8 cellular contexts compared by ENCODE assay signal in the genomic region with DNA sequence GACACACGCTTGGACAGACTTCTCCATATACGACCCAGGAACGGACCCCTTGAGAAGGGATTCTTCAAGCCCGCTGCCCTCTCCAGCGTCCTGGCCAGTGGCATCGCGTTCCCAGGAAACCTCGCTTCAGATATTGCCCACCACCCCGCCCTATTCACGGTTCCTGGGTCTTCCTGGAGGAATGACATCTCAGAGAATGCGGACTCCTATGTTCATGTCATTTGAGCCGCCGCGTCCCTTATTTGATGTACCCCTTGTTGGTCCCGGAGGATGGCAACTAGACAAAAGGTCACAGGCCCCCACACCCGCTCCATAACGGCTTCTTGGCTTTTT. TPM values are rescaled to one million over a fixed set of nuclear protein-coding genes. Genes with fewer than 3 reads are reported as not detected.
DNase-seq lines count a peak whose midpoint lies in the region; ATAC-seq and TF ChIP-seq lines count a peak whose summit lies in the region.

No MANE protein-coding gene starts in this region.

- intact Hi-C loops in ovary (cut with DNase I) = no loop called here

- TF ChIP-seq EP300 in ovary (IDR thresholded peaks at IDR 0.05) = no peak

- CTCF ChIA-PET in RWPE1 (lab: Yijun Ruan, JAX) = interaction anchor here (0.5 to 0.9 kb wide), 3 partner anchors 9 to 42 kb away, joined by 3 to 4 read pairs (median 3); no protein-coding TSS in a partner anchor

- 0 to 1% (median 0%) methylated on average over 17 of the region's 17 CpGs for WGBS in ovary, 3 donors

- no peaks in the 10 kb centered on the region for H3K9me3 ChIP-seq in ovary

- POLR2A ChIA-PET in RWPE1 (lab: Yijun Ruan, JAX; ENCODE audit: low non-redundant PET) = no interaction called here

- H3K4me1 ChIP-seq in ovary (ENCODE audit: insufficient read depth) = peaks cover 3% of the 10 kb centered on the region

- no peaks in the 10 kb centered on the region for H3K36me3 ChIP-seq in ovary

- ATAC-seq in GM21367 (IDR thresholded peaks at IDR 0.05; ENCODE audit: unreplicated experiment) (no peak), GM18498 (IDR thresholded peaks at IDR 0.05; ENCODE audit: unreplicated experiment) (no peak), HG03442 (IDR thresholded peaks at IDR 0.05; ENCODE audit: unreplicated experiment) (no peak)

- TF ChIP-seq CTCF in GM12875 (IDR thresholded peaks at IDR 0.05; ENCODE audit: borderline replicate concordance, insufficient read depth, low read depth, low read length) = no peak
- no peak for TF ChIP-seq CTCF in RWPE1 (conservative IDR thresholded peaks at IDR 0.05; ENCODE audit: low read depth)
- no peak for TF ChIP-seq CTCF in epithelial cell of esophagus (IDR thresholded peaks at IDR 0.05; ENCODE audit: insufficient read depth, low read depth, low read length, missing control alignments)
- no peak for TF ChIP-seq CTCF in ovary (IDR thresholded peaks at IDR 0.05)

- no peaks in the 10 kb centered on the region for H3K27me3 ChIP-seq in ovary

- H3K27ac ChIP-seq in RWPE1 (peak overlapping the region; percentile 86), ovary (no peak overlapping the region)

- no peak for TF ChIP-seq POLR2A in ovary (IDR thresholded peaks at IDR 0.05)

- DNase-seq in RWPE1 (ENCODE audit: low spot score) (no peak), epithelial cell of esophagus (ENCODE audit: low read depth) (no peak), ovary (no peak), activated gamma-delta T cell (lab: John Stamatoyannopoulos, UW) (no peak)

- H3K4me3 ChIP-seq in GM12875 (ENCODE audit: low read depth, low read length) (peak overlapping the region; percentile 95), epithelial cell of esophagus (ENCODE audit: low read length) (peak overlapping the region; percentile 91), ovary (peak overlapping the region; percentile 77)

RNA-seq across cellular contexts. Expression of a gene that starts 0.6 kb away (rescaled TPM):
- total RNA-seq in ovary = 10 to 100 TPM; 14.5 to 33.8 (median 26.4) TPM
- polyA plus RNA-seq in ovary = 10 to 100 TPM; 10.3 to 25.4 TPM
